ENCODE assay signal across 1 cellular context in the genomic region with DNA sequence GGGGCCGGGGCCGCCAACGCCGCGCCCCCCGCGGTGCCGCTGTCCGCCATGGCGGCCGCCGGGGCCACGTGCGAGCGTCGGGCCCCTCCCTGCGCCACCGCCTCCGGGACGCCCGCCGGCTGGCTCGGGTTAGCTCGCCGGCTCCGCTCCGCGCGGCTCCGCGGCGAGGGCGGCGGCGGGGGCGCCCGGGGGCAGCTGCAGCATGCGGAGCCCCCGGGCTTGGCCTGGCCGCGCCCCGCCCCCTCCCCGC.
A peak's percentile ranks its signal among the peaks of the same experiment; 100 is the strongest.
TF ChIP-seq lines count a peak whose summit lies in the region.

No MANE protein-coding gene starts in this region.

TF ChIP-seq in WTC11, 78 proteins besides CTCF, POLR2A, EP300 and RAD21:
- TF ChIP-seq TP53 (CRISPR knock-in tag; IDR thresholded peaks at IDR 0.05): 0 out of 2 replicates have a peak, but pooled peaks have one; percentile 20
- peak; percentile 10; the same call in 1 of the 2 replicates for TF ChIP-seq ZNF416 (CRISPR knock-in tag; IDR thresholded peaks at IDR 0.05)
- TF ChIP-seq, protein P1, sequence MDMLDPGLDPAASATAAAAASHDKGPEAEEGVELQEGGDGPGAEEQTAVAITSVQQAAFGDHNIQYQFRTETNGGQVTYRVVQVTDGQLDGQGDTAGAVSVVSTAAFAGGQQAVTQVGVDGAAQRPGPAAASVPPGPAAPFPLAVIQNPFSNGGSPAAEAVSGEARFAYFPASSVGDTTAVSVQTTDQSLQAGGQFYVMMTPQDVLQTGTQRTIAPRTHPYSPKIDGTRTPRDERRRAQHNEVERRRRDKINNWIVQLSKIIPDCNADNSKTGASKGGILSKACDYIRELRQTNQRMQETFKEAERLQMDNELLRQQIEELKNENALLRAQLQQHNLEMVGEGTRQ (CRISPR knock-in tag; IDR thresholded peaks at IDR 0.05): peak; percentile 35; the same call in 1 of the 2 replicates
